ENCODE assay signal across 8 cellular contexts in genomic region chr3:173395412-173396181, GRCh38. TPM values are rescaled to one million over a fixed set of nuclear protein-coding genes. Genes with fewer than 3 reads are reported as not detected.
A peak's percentile ranks its signal among the peaks of the same experiment; 100 is the strongest.
DNase-seq lines count a peak whose midpoint lies in the region; ATAC-seq lines count a peak whose summit lies in the region.

No MANE protein-coding gene starts in this region.

- CTCF ChIA-PET in activated CD4-positive, alpha-beta memory T cell treated with anti-CD3 and anti-CD28 coated beads for 36 hours (lab: Charles Lee): no interaction called here

- peaks cover 56% of the 10 kb centered on the region for H3K27me3 Mint-ChIP-seq in activated CD4-positive, alpha-beta memory T cell treated with anti-CD3 and anti-CD28 coated beads for 36 hours

- no peak overlapping the region for H3K27ac Mint-ChIP-seq in activated CD4-positive, alpha-beta memory T cell treated with anti-CD3 and anti-CD28 coated beads for 36 hours
- no peak overlapping the region for H3K27ac Mint-ChIP-seq in stimulated activated effector memory CD8-positive, alpha-beta T cell treated with anti-CD3 and anti-CD28 coated beads, Interleukin-12 subunit alpha, Interleukin-12 subunit beta, amount 100 ng/mL, for 72 hours

- H3K4me3 ChIP-seq in BLaER1 treated with 17β-estradiol and CSF1 and Interleukin-3, amounts not matched to agents 10 nM and 100 nM: peak overlapping the region; percentile 65 to 81 (median 69)
- peak overlapping the region; percentile 67 for H3K4me3 ChIP-seq in mesendoderm (ENCODE audit: low read length)

- WGBS in mesendoderm (ENCODE audit: extremely low coverage, insufficient coverage, low lambda C conversion rate): no CpG with 5 or more reads among the region's 71 CpGs

- H3K4me2 ChIP-seq in BLaER1 treated with 17β-estradiol and CSF1 and Interleukin-3, amounts not matched to agents 10 nM and 100 nM: peak overlapping the region; percentile 88 to 99 (median 96)
- H3K4me2 ChIP-seq in mesendoderm (ENCODE audit: low read length): peak overlapping the region; percentile 56

- H3K4me1 Mint-ChIP-seq in activated CD4-positive, alpha-beta memory T cell treated with anti-CD3 and anti-CD28 coated beads for 36 hours (ENCODE audit: low read depth): peaks cover 22% of the 10 kb centered on the region
- peaks cover 12% of the 10 kb centered on the region for H3K4me1 Mint-ChIP-seq in stimulated activated effector memory CD8-positive, alpha-beta T cell treated with anti-CD3 and anti-CD28 coated beads, Interleukin-12 subunit alpha, Interleukin-12 subunit beta, amount 100 ng/mL, for 72 hours

- H3K27ac ChIP-seq in BLaER1 treated with 17β-estradiol and CSF1 and Interleukin-3, amounts not matched to agents 10 nM and 100 nM: peak overlapping the region; percentile 19 to 85 (median 46); a peak in 17 of 22 replicates
- peak overlapping the region; percentile 39 for H3K27ac ChIP-seq in mesendoderm (ENCODE audit: low read depth, low read length)

- H3K18ac ChIP-seq in mesendoderm (ENCODE audit: low read length): peak overlapping the region; percentile 13

- H2BK120ac ChIP-seq in mesendoderm (ENCODE audit: low read depth, low read length): no peak overlapping the region

- no peak overlapping the region for H3K23ac ChIP-seq in mesendoderm (ENCODE audit: low read length)

- H3K4me1 ChIP-seq in BLaER1 treated with 17β-estradiol and CSF1 and Interleukin-3, amounts not matched to agents 10 nM and 100 nM: peaks cover 21 to 34% (median 32%) of the 10 kb centered on the region in 10 experiments
- H3K4me1 ChIP-seq in mesendoderm (ENCODE audit: control insufficient read depth, low read depth, low read length): peaks cover 1% of the 10 kb centered on the region

- H3K79me2 ChIP-seq in mesendoderm (ENCODE audit: control insufficient read depth, insufficient read depth, low read length): no peaks in the 10 kb centered on the region

- POLR2A ChIA-PET in activated CD4-positive, alpha-beta memory T cell treated with anti-CD3 and anti-CD28 coated beads for 36 hours (lab: Charles Lee): no interaction called here

- no peaks in the 10 kb centered on the region for H3K9me3 ChIP-seq in BLaER1 treated with 17β-estradiol and CSF1 and Interleukin-3, amounts not matched to agents 10 nM and 100 nM (replicated peaks in 1 of 11)

- no peak overlapping the region for H4K5ac ChIP-seq in mesendoderm (ENCODE audit: low read length)

- H3K27me3 ChIP-seq in BLaER1 treated with 17β-estradiol and CSF1 and Interleukin-3, amounts not matched to agents 10 nM and 100 nM: peaks cover 33 to 71% (median 62%) of the 10 kb centered on the region in 11 experiments
- H3K27me3 ChIP-seq in mesendoderm (ENCODE audit: insufficient read depth, low read length, poor library complexity): no peaks in the 10 kb centered on the region

- no peak overlapping the region for H3K4ac ChIP-seq in mesendoderm (ENCODE audit: low read depth, low read length)

- no peak overlapping the region for H2BK5ac ChIP-seq in mesendoderm (ENCODE audit: low read length)

- no peak overlapping the region for H4K8ac ChIP-seq in mesendoderm (ENCODE audit: low read depth, low read length)

- intact Hi-C loops in activated CD4-positive, alpha-beta memory T cell treated with anti-CD3 and anti-CD28 coated beads for 36 hours (cut with micrococcal nuclease): no loop called here

- ATAC-seq in GM19035 (IDR thresholded peaks at IDR 0.05; ENCODE audit: unreplicated experiment): peak; percentile 98
- peak; percentile 91 for ATAC-seq in HG03175 (IDR thresholded peaks at IDR 0.05; ENCODE audit: unreplicated experiment)
- peak; percentile 85 for ATAC-seq in stimulated activated effector memory CD8-positive, alpha-beta T cell treated with anti-CD3 and anti-CD28 coated beads, Interleukin-12 subunit alpha, Interleukin-12 subunit beta, amount 100 ng/mL, for 72 hours

- peak overlapping the region; percentile 68 for H3K4me3 Mint-ChIP-seq in activated CD4-positive, alpha-beta memory T cell treated with anti-CD3 and anti-CD28 coated beads for 36 hours
- peak overlapping the region; percentile 58 for H3K4me3 Mint-ChIP-seq in stimulated activated effector memory CD8-positive, alpha-beta T cell treated with anti-CD3 and anti-CD28 coated beads, Interleukin-12 subunit alpha, Interleukin-12 subunit beta, amount 100 ng/mL, for 72 hours

- no peaks in the 10 kb centered on the region for H3K36me3 ChIP-seq in BLaER1 treated with 17β-estradiol and CSF1 and Interleukin-3, amounts not matched to agents 10 nM and 100 nM
- no peaks in the 10 kb centered on the region for H3K36me3 ChIP-seq in mesendoderm (ENCODE audit: control insufficient read depth, insufficient read depth, low read length)

- H3K79me1 ChIP-seq in mesendoderm (ENCODE audit: low read length): no peaks in the 10 kb centered on the region

- H3K9me3 Mint-ChIP-seq in activated CD4-positive, alpha-beta memory T cell treated with anti-CD3 and anti-CD28 coated beads for 36 hours: no peaks in the 10 kb centered on the region
- peaks cover 4% of the 10 kb centered on the region for H3K9me3 Mint-ChIP-seq in stimulated activated effector memory CD8-positive, alpha-beta T cell treated with anti-CD3 and anti-CD28 coated beads, Interleukin-12 subunit alpha, Interleukin-12 subunit beta, amount 100 ng/mL, for 72 hours

- H3K9ac ChIP-seq in BLaER1 treated with 17β-estradiol and CSF1 and Interleukin-3, amounts not matched to agents 10 nM and 100 nM: peak overlapping the region; percentile 43 to 82 (median 69); a peak in 21 of 22 replicates
- peak overlapping the region; percentile 72 for H3K9ac ChIP-seq in mesendoderm (ENCODE audit: low read length)

- peaks cover 2% of the 10 kb centered on the region for H3K36me3 Mint-ChIP-seq in activated CD4-positive, alpha-beta memory T cell treated with anti-CD3 and anti-CD28 coated beads for 36 hours
- H3K36me3 Mint-ChIP-seq in stimulated activated effector memory CD8-positive, alpha-beta T cell treated with anti-CD3 and anti-CD28 coated beads, Interleukin-12 subunit alpha, Interleukin-12 subunit beta, amount 100 ng/mL, for 72 hours: no peaks in the 10 kb centered on the region

- no peak overlapping the region for H2AK5ac ChIP-seq in mesendoderm (ENCODE audit: low read length)

- peak overlapping the region; percentile 90 for H3K56ac ChIP-seq in mesendoderm (ENCODE audit: low read length)

- peak; percentile 98 for DNase-seq in NCI-H2196 (lab: John Stamatoyannopoulos, UW; ENCODE audit: unreplicated experiment)
- peak; percentile 63 for DNase-seq in activated CD4-positive, alpha-beta memory T cell treated with anti-CD3 and anti-CD28 coated beads for 36 hours
- peak; percentile 73 for DNase-seq in epidermal melanocyte (ENCODE audit: insufficient read length, low spot score)
- peak; percentile 92 for DNase-seq in mesendoderm
- peak in 1 of 2 donors; percentile 4 for DNase-seq in stimulated activated effector memory CD8-positive, alpha-beta T cell treated with anti-CD3 and anti-CD28 coated beads, Interleukin-12 subunit alpha, Interleukin-12 subunit beta, amount 100 ng/mL, for 72 hours (ENCODE audit: low spot score in 2 of 2)

- no peak overlapping the region for H2BK15ac ChIP-seq in mesendoderm (replicated peaks; ENCODE audit: low read depth)

- H4K20me1 ChIP-seq in BLaER1 treated with 17β-estradiol and CSF1 and Interleukin-3, amounts not matched to agents 10 nM and 100 nM: peaks cover 0 to 20% (median 2%) of the 10 kb centered on the region in 11 experiments; a peak in 10 of 22 replicates

RNA-seq across cellular contexts. Expression of gene NLGN1, which starts 1.9 kb away (rescaled TPM):
- not detected for total RNA-seq in activated CD4-positive, alpha-beta memory T cell treated with anti-CD3 and anti-CD28 coated beads for 36 hours
- polyA plus RNA-seq in mesendoderm (2013, experiment 1 of 2): 5.6 TPM
- 4.9 TPM for polyA plus RNA-seq in mesendoderm (2013, experiment 2 of 2)
